ENCODE assay signal across 17 cellular contexts in genomic region chr12:50647479-50647878, GRCh38.
DNase-seq lines count a peak whose midpoint lies in the region; TF ChIP-seq lines count a peak whose summit lies in the region.
"Had no signal": no experiment of that assay in that cellular context is flagged by ENCODE, and none has a peak within 500 bp of the region (broad histone marks: within the 10 kb centered on the region; RNA-seq: fewer than 3 reads in every experiment).

No MANE protein-coding gene starts in this region.

- no peak overlapping the region for H3K4me2 ChIP-seq in smooth muscle cell
- H3K4me2 ChIP-seq: PC-9 had no signal

- CTCF ChIA-PET in HEK293 (lab: Yijun Ruan, JAX), result no interaction called here
- CTCF ChIA-PET in RWPE1 (lab: Yijun Ruan, JAX), result no interaction called here

- no peak overlapping the region for H2AFZ ChIP-seq in smooth muscle cell (ENCODE audit: low read depth)
- H2AFZ ChIP-seq: PC-9 had no signal

- H3K27me3 ChIP-seq in smooth muscle cell (ENCODE audit: low read depth), result no peaks in the 10 kb centered on the region

- peaks cover 6% of the 10 kb centered on the region for H3K79me2 ChIP-seq in smooth muscle cell (ENCODE audit: low read depth)

- no peak overlapping the region for H3K27ac ChIP-seq in HEK293 (ENCODE audit: extremely low read depth, low read depth, low read length)
- no peak overlapping the region for H3K27ac ChIP-seq in RWPE1
- peak overlapping the region; percentile 48 for H3K27ac ChIP-seq in smooth muscle cell (ENCODE audit: low read depth)
- H3K27ac ChIP-seq: PC-9 had no signal

- TF ChIP-seq CTCF in HEK293 (tag by site-specific recombination; IDR thresholded peaks at IDR 0.05) (no peak), RWPE1 (conservative IDR thresholded peaks at IDR 0.05; ENCODE audit: low read depth) (no peak), fibroblast of the aortic adventitia (IDR thresholded peaks at IDR 0.05; ENCODE audit: insufficient read depth, low read length) (no peak), smooth muscle cell (IDR thresholded peaks at IDR 0.05; ENCODE audit: borderline replicate concordance, insufficient read depth, poor library complexity, severe bottlenecking) (no peak)

- H3K4me3 ChIP-seq in HEK293 (ENCODE audit: low read depth, low read length), result no peak overlapping the region
- no peak overlapping the region for H3K4me3 ChIP-seq in fibroblast of the aortic adventitia (ENCODE audit: low read depth, low read length)
- no peak overlapping the region for H3K4me3 ChIP-seq in smooth muscle cell
- H3K4me3 ChIP-seq: GM12878, HAP-1, mucosa of descending colon, PC-9 had no signal

- WGBS in smooth muscle cell (ENCODE audit: low lambda C conversion rate), result 88% methylated on average over 2 of the region's 2 CpGs

- H3K4me1 ChIP-seq in HEK293 (ENCODE audit: control insufficient read depth, insufficient read depth, low read length), result peaks cover 6% of the 10 kb centered on the region
- no peaks in the 10 kb centered on the region for H3K4me1 ChIP-seq in smooth muscle cell (ENCODE audit: low read depth)

- peaks cover 7% of the 10 kb centered on the region for H3F3A ChIP-seq in smooth muscle cell (ENCODE audit: low read depth)

- H3K9ac ChIP-seq in smooth muscle cell (ENCODE audit: low read depth), result no peak overlapping the region

- H3K36me3 ChIP-seq in HEK293 (ENCODE audit: control insufficient read depth in 2 of 2, insufficient read depth in 1 of 2, low read length in 2 of 2) (peaks cover 0 to 4% of the 10 kb centered on the region in 2 experiments; a peak in 1 of 3 replicates), smooth muscle cell (ENCODE audit: low read depth) (no peaks in the 10 kb centered on the region)
- H3K36me3 ChIP-seq: HAP-1 had no signal

- no peaks in the 10 kb centered on the region for H3K9me3 ChIP-seq in HEK293 (ENCODE audit: control insufficient read depth, insufficient read depth, low read depth, low read length)
- no peaks in the 10 kb centered on the region for H3K9me3 ChIP-seq in smooth muscle cell (replicated peaks; ENCODE audit: low read depth)
- H3K9me3 ChIP-seq: HAP-1, mucosa of descending colon had no signal

- DNase-seq in RWPE1 (ENCODE audit: low spot score) (peak; percentile 40), fibroblast of the aortic adventitia (ENCODE audit: low read depth) (peak; percentile 16), smooth muscle cell (lab: John Stamatoyannopoulos, UW; ENCODE audit: unreplicated experiment) (no peak), NCI-H2227 (lab: John Stamatoyannopoulos, UW; ENCODE audit: unreplicated experiment) (no peak), GOT3 (lab: John Stamatoyannopoulos, UW) (no peak)
- no peak for DNase-seq in effector CD8-positive, alpha-beta T cell (lab: John Stamatoyannopoulos, UW)
- DNase-seq: activated CD8-positive, alpha-beta memory T cell treated with anti-CD3 and anti-CD28 coated beads, Interleukin-2, amount 50 U/mL, for 4 hours; activated naive CD4-positive, alpha-beta T cell treated with Interleukin-2 at 50 U/mL for 16 hours; central memory CD4-positive, alpha-beta T cell; KBM-7; mucosa of descending colon; stimulated activated naive CD8-positive, alpha-beta T cell treated with anti-CD3 and anti-CD28 coated beads, Interleukin-15, Interleukin-2, amounts not matched to agents 100 U/mL and 50 U/mL, for 24 hours; SW 1271 had no signal

- H4K20me1 ChIP-seq in smooth muscle cell (ENCODE audit: low read depth), result no peaks in the 10 kb centered on the region

- POLR2A ChIA-PET in HEK293 (lab: Yijun Ruan, JAX), result no interaction called here
- POLR2A ChIA-PET in RWPE1 (lab: Yijun Ruan, JAX; ENCODE audit: low non-redundant PET), result no interaction called here

TF ChIP-seq in HEK293, 187 proteins besides CTCF, POLR2A, EP300 and RAD21:
- no peak for TF ChIP-seq ZNF169 (tag by site-specific recombination; IDR thresholded peaks at IDR 0.05)
- TF ChIP-seq BCL6B (tag by site-specific recombination; IDR thresholded peaks at IDR 0.05), result peak; percentile 50; the same call in 1 of the 2 replicates
- no peak for TF ChIP-seq ZNF76 (tag by site-specific recombination; IDR thresholded peaks at IDR 0.05; ENCODE audit: borderline replicate concordance, low read depth)
- peak; percentile 21; the same call in 1 of the 2 replicates for TF ChIP-seq ZFHX2 (tag by site-specific recombination; conservative IDR thresholded peaks at IDR 0.05)
- TF ChIP-seq EGR2 (tag by site-specific recombination; IDR thresholded peaks at IDR 0.05; ENCODE audit: low read depth), result peak; percentile 30; the same call in 1 of the 2 replicates
- TF ChIP-seq OSR2 (tag by site-specific recombination; IDR thresholded peaks at IDR 0.05), result no peak

Comparison
In these comparisons a context has a peak if more than half of its experiments do, and no peak if none do; other contexts are left out.
1. DNase-seq: peak in RWPE1 (single experiment) and fibroblast of the aortic adventitia (single experiment); none in smooth muscle cell (single experiment), effector CD8-positive, alpha-beta T cell (single experiment), NCI-H2227 (single experiment) and GOT3 (single experiment).